ENCODE assay signal across 1 cellular context in the genomic region with DNA sequence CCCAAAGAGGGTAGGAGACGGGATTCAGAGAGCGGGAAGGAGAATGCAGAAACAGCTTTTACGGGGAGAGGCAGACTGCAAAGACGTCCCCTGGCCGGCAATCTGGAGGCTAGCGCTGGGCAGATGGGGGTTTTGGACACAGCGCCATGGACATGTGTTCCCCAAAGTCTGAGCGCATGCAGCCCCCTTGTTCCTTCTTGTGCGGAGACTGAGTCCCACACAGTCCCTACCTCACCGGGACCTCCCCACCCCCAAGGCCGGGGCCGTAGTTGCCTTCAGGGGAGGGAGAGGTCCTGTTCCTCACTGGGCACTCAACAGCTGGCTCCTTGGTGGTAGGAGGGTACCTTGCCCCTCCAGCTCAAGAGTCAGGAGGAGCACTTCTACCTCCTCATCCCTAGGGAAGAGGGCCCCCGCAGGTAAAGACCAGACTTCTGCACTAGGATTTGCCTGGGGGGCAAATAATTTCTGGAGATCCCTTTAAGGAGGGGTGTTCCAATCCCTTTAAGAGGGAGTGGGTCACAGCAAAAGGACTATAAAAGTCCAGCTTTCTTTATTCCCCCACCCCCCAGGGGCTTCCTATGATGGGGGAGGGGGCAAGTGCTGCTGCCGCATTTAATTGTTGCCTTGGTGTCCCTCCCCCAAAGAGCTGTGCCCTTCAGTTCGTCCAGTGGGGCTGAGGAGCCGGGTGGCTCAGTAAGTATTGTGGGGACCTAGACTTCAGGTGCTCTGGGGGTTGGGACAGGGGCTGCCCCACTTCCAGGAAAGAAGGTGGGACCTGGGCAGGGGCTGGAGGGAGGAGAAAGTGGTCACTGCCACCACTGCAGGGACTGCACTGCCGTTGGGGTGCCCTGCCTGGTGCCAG.
TF ChIP-seq lines count a peak whose summit lies in the region.

No MANE protein-coding gene starts in this region.

TF ChIP-seq in HEK293T, 16 proteins besides CTCF, POLR2A, EP300 and RAD21 (continued from another document):
- TF ChIP-seq, protein P1, sequence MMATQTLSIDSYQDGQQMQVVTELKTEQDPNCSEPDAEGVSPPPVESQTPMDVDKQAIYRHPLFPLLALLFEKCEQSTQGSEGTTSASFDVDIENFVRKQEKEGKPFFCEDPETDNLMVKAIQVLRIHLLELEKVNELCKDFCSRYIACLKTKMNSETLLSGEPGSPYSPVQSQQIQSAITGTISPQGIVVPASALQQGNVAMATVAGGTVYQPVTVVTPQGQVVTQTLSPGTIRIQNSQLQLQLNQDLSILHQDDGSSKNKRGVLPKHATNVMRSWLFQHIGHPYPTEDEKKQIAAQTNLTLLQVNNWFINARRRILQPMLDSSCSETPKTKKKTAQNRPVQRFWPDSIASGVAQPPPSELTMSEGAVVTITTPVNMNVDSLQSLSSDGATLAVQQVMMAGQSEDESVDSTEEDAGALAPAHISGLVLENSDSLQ (IDR thresholded peaks at IDR 0.05), result no peak
